In genomic region chr15:43266834-43267233, GRCh38 we compare ENCODE assay signal across 20 cellular contexts. TPM values are rescaled to one million over a fixed set of nuclear protein-coding genes. Genes with fewer than 3 reads are reported as not detected.
DNase-seq lines count a peak whose midpoint lies in the region; ATAC-seq and TF ChIP-seq lines count a peak whose summit lies in the region.
"Had no signal": no experiment of that assay in that cellular context is flagged by ENCODE, and none has a peak within 500 bp of the region (broad histone marks: within the 10 kb centered on the region; RNA-seq: fewer than 3 reads in every experiment).

Gene TGM5, minus strand, starts transcription at chr15:43266928. Its CDS starts 79 bp downstream, at chr15:43266849.

- H3K9me2 ChIP-seq in PC-3 (replicated peaks; ENCODE audit: low read length) = no peaks in the 10 kb centered on the region

- H3K36me3 ChIP-seq in PC-3 (ENCODE audit: low read depth, low read length) (no peaks in the 10 kb centered on the region), esophagus squamous epithelium (no peaks in the 10 kb centered on the region), neutrophil (no peaks in the 10 kb centered on the region)

- CTCF ChIA-PET in PC-3 (lab: Charles Lee) = no interaction called here

- H3K79me2 ChIP-seq in PC-3 (ENCODE audit: low read length) = no peaks in the 10 kb centered on the region

- DNase-seq in ELF-1 (ENCODE audit: low read depth, low spot score) (peak; percentile 10), PC-3 (peak; percentile 39), esophagus squamous epithelium (lab: John Stamatoyannopoulos, UW) (no peak), NCI-H2029 treated with DMSO at 0.1 percent for 48 hours (lab: John Stamatoyannopoulos, UW) (no peak), T-helper 17 cell (no peak)
- DNase-seq in stimulated activated CD4-positive, alpha-beta T cell treated with anti-CD3 and anti-CD28 coated beads, Interleukin-2, amount 100 ng/mL, for 48 hours = no peak
- DNase-seq: activated CD4-positive, alpha-beta T cell treated with anti-CD3 and anti-CD28 coated beads for 4 hours; activated CD8-positive, alpha-beta memory T cell treated with anti-CD3 and anti-CD28 coated beads, Interleukin-2, amount 50 U/mL, for 48 hours; cortex of kidney; midbrain; NCI-H1105; NCI-H2171 treated with DMSO at 0.1 percent for 48 hours; SHP77 had no signal

- H3K27ac Mint-ChIP-seq in T-helper 17 cell = no peak within 1 kb of the TSS
- H3K27ac Mint-ChIP-seq: IgD-negative memory B cell; stimulated activated naive CD8-positive, alpha-beta T cell treated with anti-CD3 and anti-CD28 coated beads, Interleukin-15, Interleukin-2, amounts not matched to agents 100 ng/mL and 50 ng/mL, for 24 hours; T-helper 2 cell treated with Interferon-gamma antibody and Interleukin-4, amounts not matched to agents 5 μg/mL and 100 μg/mL, for 36 hours had no signal

- POLR2A ChIA-PET in PC-3 (lab: Charles Lee; ENCODE audit: unreplicated experiment) = no interaction called here

- H3K27me3 ChIP-seq in PC-3 (ENCODE audit: low read length) (peaks cover 46% of the 10 kb centered on the region), esophagus squamous epithelium (peaks cover 0 to 31% (median 0%) of the 10 kb centered on the region in 4 donors), neutrophil (no peaks in the 10 kb centered on the region)

- BruUV-seq in PC-3 (replicated peaks; lab: Mats Ljungman, UMichigan) = no TSS peak

- H3K27ac ChIP-seq in PC-3 (ENCODE audit: low read length) (no peak within 1 kb of the TSS), esophagus squamous epithelium (peak within 1 kb of the TSS; percentile 62 to 84 (median 76)), neutrophil (peak within 1 kb of the TSS; percentile 31)

- H2AFZ ChIP-seq in PC-3 (ENCODE audit: low read length) = no peak within 1 kb of the TSS

- intact Hi-C loops in PC-3 (cut with micrococcal nuclease) (no loop called here), esophagus squamous epithelium (cut with DNase I) (no loop called here)

- TF ChIP-seq CTCF in PC-3 (conservative IDR thresholded peaks at IDR 0.05; ENCODE audit: low read depth, low read length) = no peak
- peak in 1 of 6 experiments; percentile 6 for TF ChIP-seq CTCF in esophagus squamous epithelium (IDR thresholded peaks at IDR 0.05)
- TF ChIP-seq CTCF in neutrophil (IDR thresholded peaks at IDR 0.05) = no peak

- peaks cover 4% of the 10 kb centered on the region for H3K4me1 Mint-ChIP-seq in T-helper 17 cell

- no peak within 1 kb of the TSS for H3K4me2 ChIP-seq in PC-3 (ENCODE audit: low read length)

- H3K9me3 ChIP-seq in PC-3 (ENCODE audit: low read length) = no peaks in the 10 kb centered on the region
- H3K9me3 ChIP-seq in esophagus squamous epithelium = no peaks in the 10 kb centered on the region
- H3K9me3 ChIP-seq in neutrophil = no peaks in the 10 kb centered on the region
- no peaks in the 10 kb centered on the region for H3K9me3 ChIP-seq in T-helper 17 cell (ENCODE audit: control insufficient read depth, low read length, poor library complexity, severe bottlenecking)

- peaks cover 53% of the 10 kb centered on the region for H3K27me3 Mint-ChIP-seq in T-helper 17 cell

- ATAC-seq in PC-3 (peak; percentile 22; the same call in 1 of the 2 replicates), T-helper 17 cell (no peak), GM18870 (IDR thresholded peaks at IDR 0.05; ENCODE audit: unreplicated experiment) (no peak)

- no peak within 1 kb of the TSS for H3K9ac ChIP-seq in PC-3 (ENCODE audit: low read length)

- H3K4me3 ChIP-seq in PC-3 (ENCODE audit: low read length) (no peak within 1 kb of the TSS), esophagus squamous epithelium (peak within 1 kb of the TSS; percentile 11 to 35 (median 14)), neutrophil (ENCODE audit: low read depth in 1 of 2, low read length in 1 of 2) (no peak within 1 kb of the TSS)

- H3K36me3 Mint-ChIP-seq in T-helper 17 cell (ENCODE audit: low read depth) = peaks cover 6% of the 10 kb centered on the region
- H3K36me3 Mint-ChIP-seq: IgD-negative memory B cell had no signal

- H3K4me1 ChIP-seq in PC-3 (ENCODE audit: insufficient read depth, low read length) (no peaks in the 10 kb centered on the region), esophagus squamous epithelium (peaks cover 0 to 42% (median 5%) of the 10 kb centered on the region in 3 donors), neutrophil (ENCODE audit: control insufficient read depth in 1 of 2, insufficient read depth in 1 of 2, low read depth in 1 of 2, low read length in 1 of 2) (peaks cover 47 to 55% of the 10 kb centered on the region in 2 experiments)

- no peak for TF ChIP-seq POLR2A in esophagus squamous epithelium (IDR thresholded peaks at IDR 0.05)

- no peaks in the 10 kb centered on the region for H3F3A ChIP-seq in PC-3 (ENCODE audit: low read length, unreplicated experiment)

- H3K4me3 Mint-ChIP-seq in T-helper 17 cell = no peak within 1 kb of the TSS
- H3K4me3 Mint-ChIP-seq: stimulated activated naive CD8-positive, alpha-beta T cell treated with anti-CD3 and anti-CD28 coated beads, Interleukin-15, Interleukin-2, amounts not matched to agents 100 ng/mL and 50 ng/mL, for 24 hours; T-helper 2 cell treated with Interferon-gamma antibody and Interleukin-4, amounts not matched to agents 5 μg/mL and 100 μg/mL, for 36 hours had no signal

- WGBS in esophagus squamous epithelium, 2 donors = 18 to 20% methylated on average over 1 to 8 of the region's 8 CpGs

- no peaks in the 10 kb centered on the region for H4K20me1 ChIP-seq in PC-3 (ENCODE audit: low read length)

RNA-seq across cellular contexts. Expression of gene TGM5, which starts in this region (rescaled TPM):
- total RNA-seq in PC-3 (2014; rRNA removed) (not detected in 2 replicates), esophagus squamous epithelium (10 to 100 TPM in 3 of 4 donors, 1 to 10 TPM in 1; 6.7 to 36.1 (median 15.6) TPM), T-helper 17 cell (not detected)
- total RNA-seq: endothelial cell of umbilical vein, osteoblast had no signal

Comparison
In these comparisons a context has a peak if more than half of its experiments do, and no peak if none do; other contexts are left out.
1. Peak in DNase-seq and ATAC-seq in PC-3; RNA of the gene not detected or under 1 TPM.
2. H3K4me3 ChIP-seq: peak in esophagus squamous epithelium (4 of 4); none in PC-3 (single experiment) and neutrophil (0 of 2).